1 cellular context compared by ENCODE assay signal in genomic region chr1:153538315-153538821, GRCh38.
TF ChIP-seq lines count a peak whose summit lies in the region.

No MANE protein-coding gene starts in this region.

TF ChIP-seq in K562, 482 proteins besides CTCF, POLR2A, EP300 and RAD21 (continued from another document):
- TF ChIP-seq SP2 (IDR thresholded peaks at IDR 0.05; ENCODE audit: extremely low read depth, low read depth, low read length, poor library complexity, severe bottlenecking), result no peak
- TF ChIP-seq ZBTB9 (CRISPR knock-in tag; IDR thresholded peaks at IDR 0.05), result no peak
- no peak for TF ChIP-seq ZNF175 (CRISPR knock-in tag; IDR thresholded peaks at IDR 0.05; ENCODE audit: low read depth)
- TF ChIP-seq CC2D1A (IDR thresholded peaks at IDR 0.05), result no peak
- no peak for TF ChIP-seq ELF2 (CRISPR knock-in tag; IDR thresholded peaks at IDR 0.05)
- TF ChIP-seq CTBP1 (IDR thresholded peaks at IDR 0.05; ENCODE audit: borderline replicate concordance), result peak; percentile 72; the same call in 1 of the 2 replicates
- TF ChIP-seq EP400 (IDR thresholded peaks at IDR 0.05), result no peak
- TF ChIP-seq HMG20B (CRISPR knock-in tag; IDR thresholded peaks at IDR 0.05), result no peak
- no peak for TF ChIP-seq NR2C2 (CRISPR knock-in tag; IDR thresholded peaks at IDR 0.05)
- TF ChIP-seq NR2C2 (tag; IDR thresholded peaks at IDR 0.05), result peak; percentile 31; the same call in 1 of the 2 replicates
- TF ChIP-seq POLR3G (IDR thresholded peaks at IDR 0.05; ENCODE audit: extremely low read depth, insufficient read length, insufficient replicate concordance), result no peak
- peak; percentile 77 for TF ChIP-seq PHF20 (IDR thresholded peaks at IDR 0.05; ENCODE audit: partially characterized antibody)
- no peak for TF ChIP-seq TSC22D4 (tag; IDR thresholded peaks at IDR 0.05)
- no peak for TF ChIP-seq CGGBP1 (CRISPR knock-in tag; IDR thresholded peaks at IDR 0.05)
- TF ChIP-seq BDP1 (IDR thresholded peaks at IDR 0.05; ENCODE audit: insufficient read depth, insufficient read length), result no peak
- peak; percentile 83 for TF ChIP-seq ESRRA (IDR thresholded peaks at IDR 0.05; ENCODE audit: borderline replicate concordance, low read depth)
- no peak for TF ChIP-seq GATAD2B (IDR thresholded peaks at IDR 0.05; ENCODE audit: borderline replicate concordance)
- no peak for TF ChIP-seq NUFIP1 (IDR thresholded peaks at IDR 0.05; ENCODE audit: partially characterized antibody)
- TF ChIP-seq CREB1 (IDR thresholded peaks at IDR 0.05), result no peak
- TF ChIP-seq CREB1 (CRISPR knock-in tag; IDR thresholded peaks at IDR 0.05), result no peak
- no peak for TF ChIP-seq SPI1 (IDR thresholded peaks at IDR 0.05; ENCODE audit: borderline replicate concordance, low read depth, low read length)
- no peak for TF ChIP-seq TAF1 (IDR thresholded peaks at IDR 0.05; ENCODE audit: control insufficient read depth, extremely low read depth, insufficient read depth, low read length, severe bottlenecking)
- TF ChIP-seq ZNF511 (CRISPR knock-in tag; IDR thresholded peaks at IDR 0.05), result no peak
- 0 out of 2 replicates have a peak, but pooled peaks have one; percentile 52 for TF ChIP-seq MITF (IDR thresholded peaks at IDR 0.05)
- no peak for TF ChIP-seq ZNF217 (CRISPR knock-in tag; IDR thresholded peaks at IDR 0.05)
- TF ChIP-seq JUND (IDR thresholded peaks at IDR 0.05; ENCODE audit: borderline replicate concordance, low read depth, low read length), result 0 out of 2 replicates have a peak, but pooled peaks have one; percentile 14
- TF ChIP-seq JUND (tag; IDR thresholded peaks at IDR 0.05; ENCODE audit: borderline replicate concordance, low read depth, low read length), result no peak; the same call in 2 of the 3 replicates
- no peak for TF ChIP-seq ZEB2 (IDR thresholded peaks at IDR 0.05)
- no peak for TF ChIP-seq ZKSCAN3 (CRISPR knock-in tag; IDR thresholded peaks at IDR 0.05)
- TF ChIP-seq ZSCAN29 (IDR thresholded peaks at IDR 0.05), result no peak
- TF ChIP-seq L3MBTL2 (IDR thresholded peaks at IDR 0.05), result peak; percentile 21; the same call in 1 of the 2 replicates
- TF ChIP-seq HIVEP1 (CRISPR knock-in tag; IDR thresholded peaks at IDR 0.05), result no peak
- no peak for TF ChIP-seq SLC30A9 (CRISPR knock-in tag; IDR thresholded peaks at IDR 0.05)
- TF ChIP-seq MYNN (IDR thresholded peaks at IDR 0.05), result no peak
- TF ChIP-seq MYNN (CRISPR knock-in tag; IDR thresholded peaks at IDR 0.05), result no peak
- no peak for TF ChIP-seq C11orf30 (IDR thresholded peaks at IDR 0.05; ENCODE audit: low read depth)
- no peak for TF ChIP-seq CREB3L1 (IDR thresholded peaks at IDR 0.05; ENCODE audit: borderline replicate concordance, low read depth)
- TF ChIP-seq TSHZ1 (CRISPR knock-in tag; IDR thresholded peaks at IDR 0.05), result 0 out of 2 replicates have a peak, but pooled peaks have one; percentile 62
- no peak for TF ChIP-seq CREM (IDR thresholded peaks at IDR 0.05; ENCODE audit: low read depth)
- TF ChIP-seq MCM5 (IDR thresholded peaks at IDR 0.05; ENCODE audit: low read depth), result no peak
- TF ChIP-seq CHD2 (IDR thresholded peaks at IDR 0.05; ENCODE audit: low read depth, low read length), result no peak
- TF ChIP-seq CBFA2T2 (conservative IDR thresholded peaks at IDR 0.05), result peak; percentile 89
- no peak for TF ChIP-seq HOMEZ (CRISPR knock-in tag; IDR thresholded peaks at IDR 0.05)
- TF ChIP-seq ZNF445 (CRISPR knock-in tag; IDR thresholded peaks at IDR 0.05; ENCODE audit: low read depth), result no peak
- no peak for TF ChIP-seq ZNF79 (CRISPR knock-in tag; IDR thresholded peaks at IDR 0.05; ENCODE audit: low read depth)
- TF ChIP-seq MAZ (CRISPR knock-in tag; conservative IDR thresholded peaks at IDR 0.05 in 1 of 2, IDR thresholded peaks at IDR 0.05 in 1 of 2), result no peak
- peak; percentile 33; the same call in 1 of the 2 replicates for TF ChIP-seq VEZF1 (CRISPR knock-in tag; IDR thresholded peaks at IDR 0.05)
- no peak for TF ChIP-seq GATAD2A (IDR thresholded peaks at IDR 0.05)
- no peak for TF ChIP-seq ZNF586 (CRISPR knock-in tag; conservative IDR thresholded peaks at IDR 0.05)
- TF ChIP-seq RNF2 (IDR thresholded peaks at IDR 0.05), result no peak
- no peak for TF ChIP-seq GATA2 (CRISPR knock-in tag; IDR thresholded peaks at IDR 0.05)
- TF ChIP-seq USF1 (CRISPR knock-in tag; IDR thresholded peaks at IDR 0.05), result peak; percentile 90
- TF ChIP-seq NR1H2 (CRISPR knock-in tag; IDR thresholded peaks at IDR 0.05), result no peak
- TF ChIP-seq E2F6 (IDR thresholded peaks at IDR 0.05; ENCODE audit: borderline replicate concordance in 1 of 2, extremely low read depth in 1 of 2, insufficient read depth in 1 of 2, insufficient read length in 1 of 2, low read depth in 1 of 2, low read length in 1 of 2, poor library complexity in 1 of 2, severe bottlenecking in 1 of 2), result peak in 1 of 2 experiments; percentile 32
- no peak; the same call in 1 of the 2 replicates for TF ChIP-seq ZNF766 (CRISPR knock-in tag; conservative IDR thresholded peaks at IDR 0.05)
